1 cellular context compared by ENCODE assay signal in genomic region chr6:13710552-13711383, GRCh38.
TF ChIP-seq lines count a peak whose summit lies in the region.

No MANE protein-coding gene starts in this region.

TF ChIP-seq in K562, 482 proteins besides CTCF, POLR2A, EP300 and RAD21 (continued from another document and continues in another):
- TF ChIP-seq, protein P1, sequence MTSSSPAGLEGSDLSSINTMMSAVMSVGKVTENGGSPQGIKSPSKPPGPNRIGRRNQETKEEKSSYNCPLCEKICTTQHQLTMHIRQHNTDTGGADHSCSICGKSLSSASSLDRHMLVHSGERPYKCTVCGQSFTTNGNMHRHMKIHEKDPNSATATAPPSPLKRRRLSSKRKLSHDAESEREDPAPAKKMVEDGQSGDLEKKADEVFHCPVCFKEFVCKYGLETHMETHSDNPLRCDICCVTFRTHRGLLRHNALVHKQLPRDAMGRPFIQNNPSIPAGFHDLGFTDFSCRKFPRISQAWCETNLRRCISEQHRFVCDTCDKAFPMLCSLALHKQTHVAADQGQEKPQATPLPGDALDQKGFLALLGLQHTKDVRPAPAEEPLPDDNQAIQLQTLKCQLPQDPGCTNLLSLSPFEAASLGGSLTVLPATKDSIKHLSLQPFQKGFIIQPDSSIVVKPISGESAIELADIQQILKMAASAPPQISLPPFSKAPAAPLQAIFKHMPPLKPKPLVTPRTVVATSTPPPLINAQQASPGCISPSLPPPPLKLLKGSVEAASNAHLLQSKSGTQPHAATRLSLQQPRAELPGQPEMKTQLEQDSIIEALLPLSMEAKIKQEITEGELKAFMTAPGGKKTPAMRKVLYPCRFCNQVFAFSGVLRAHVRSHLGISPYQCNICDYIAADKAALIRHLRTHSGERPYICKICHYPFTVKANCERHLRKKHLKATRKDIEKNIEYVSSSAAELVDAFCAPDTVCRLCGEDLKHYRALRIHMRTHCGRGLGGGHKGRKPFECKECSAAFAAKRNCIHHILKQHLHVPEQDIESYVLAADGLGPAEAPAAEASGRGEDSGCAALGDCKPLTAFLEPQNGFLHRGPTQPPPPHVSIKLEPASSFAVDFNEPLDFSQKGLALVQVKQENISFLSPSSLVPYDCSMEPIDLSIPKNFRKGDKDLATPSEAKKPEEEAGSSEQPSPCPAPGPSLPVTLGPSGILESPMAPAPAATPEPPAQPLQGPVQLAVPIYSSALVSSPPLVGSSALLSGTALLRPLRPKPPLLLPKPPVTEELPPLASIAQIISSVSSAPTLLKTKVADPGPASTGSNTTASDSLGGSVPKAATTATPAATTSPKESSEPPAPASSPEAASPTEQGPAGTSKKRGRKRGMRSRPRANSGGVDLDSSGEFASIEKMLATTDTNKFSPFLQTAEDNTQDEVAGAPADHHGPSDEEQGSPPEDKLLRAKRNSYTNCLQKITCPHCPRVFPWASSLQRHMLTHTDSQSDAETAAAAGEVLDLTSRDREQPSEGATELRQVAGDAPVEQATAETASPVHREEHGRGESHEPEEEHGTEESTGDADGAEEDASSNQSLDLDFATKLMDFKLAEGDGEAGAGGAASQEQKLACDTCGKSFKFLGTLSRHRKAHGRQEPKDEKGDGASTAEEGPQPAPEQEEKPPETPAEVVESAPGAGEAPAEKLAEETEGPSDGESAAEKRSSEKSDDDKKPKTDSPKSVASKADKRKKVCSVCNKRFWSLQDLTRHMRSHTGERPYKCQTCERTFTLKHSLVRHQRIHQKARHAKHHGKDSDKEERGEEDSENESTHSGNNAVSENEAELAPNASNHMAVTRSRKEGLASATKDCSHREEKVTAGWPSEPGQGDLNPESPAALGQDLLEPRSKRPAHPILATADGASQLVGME (CRISPR knock-in tag; IDR thresholded peaks at IDR 0.05): no peak
- TF ChIP-seq ZFPM2 (CRISPR knock-in tag; IDR thresholded peaks at IDR 0.05) (no peak), ZNF639 (CRISPR knock-in tag; conservative IDR thresholded peaks at IDR 0.05 in 1 of 2, IDR thresholded peaks at IDR 0.05 in 1 of 2) (no peak), GATAD2A (IDR thresholded peaks at IDR 0.05) (0 out of 2 replicates have a peak, but pooled peaks have one; percentile 62), SMARCA5 (IDR thresholded peaks at IDR 0.05) (no peak), EWSR1 (IDR thresholded peaks at IDR 0.05; ENCODE audit: borderline replicate concordance, low read depth, partially characterized antibody) (no peak), RBBP5 (IDR thresholded peaks at IDR 0.05; ENCODE audit: borderline replicate concordance, insufficient read depth, low read length, poor library complexity, severe bottlenecking) (peak; percentile 85), NCOA6 (IDR thresholded peaks at IDR 0.05) (0 out of 2 replicates have a peak, but pooled peaks have one; percentile 16), ZNF3 (CRISPR knock-in tag; IDR thresholded peaks at IDR 0.05) (no peak), POLR2G (IDR thresholded peaks at IDR 0.05; ENCODE audit: low read depth, low read length) (peak; percentile 7), AFF4 (CRISPR knock-in tag; IDR thresholded peaks at IDR 0.05) (peak; percentile 78; the same call in 1 of the 2 replicates), BRD9 (IDR thresholded peaks at IDR 0.05; ENCODE audit: low read depth, partially characterized antibody) (peak; percentile 47), YY1 (IDR thresholded peaks at IDR 0.05; ENCODE audit: borderline replicate concordance in 1 of 3, control insufficient read depth in 1 of 3, extremely low read depth in 1 of 3, insufficient read depth in 3 of 3, insufficient read length in 1 of 3, insufficient replicate concordance in 2 of 3, low read depth in 1 of 3, low read length in 2 of 3) (peak in 1 of 3 experiments; percentile 26), FOXA1 (IDR thresholded peaks at IDR 0.05; ENCODE audit: borderline replicate concordance) (no peak), MAFF (IDR thresholded peaks at IDR 0.05; ENCODE audit: low read length) (peak; percentile 14; the same call in 1 of the 2 replicates), CC2D1A (IDR thresholded peaks at IDR 0.05) (peak; percentile 10; the same call in 1 of the 2 replicates), CGGBP1 (CRISPR knock-in tag; IDR thresholded peaks at IDR 0.05) (no peak), MAX (CRISPR knock-in tag; IDR thresholded peaks at IDR 0.05) (peak; percentile 30; the same call in 1 of the 2 replicates), ZNF57 (CRISPR knock-in tag; IDR thresholded peaks at IDR 0.05) (no peak), NR3C1 (CRISPR knock-in tag; IDR thresholded peaks at IDR 0.05) (no peak), ZBTB17 (CRISPR knock-in tag; IDR thresholded peaks at IDR 0.05) (peak; percentile 89), NBN (IDR thresholded peaks at IDR 0.05; ENCODE audit: low read depth) (no peak), PTRF (tag; IDR thresholded peaks at IDR 0.05) (no peak), ZBTB7A (IDR thresholded peaks at IDR 0.05; ENCODE audit: borderline replicate concordance, control insufficient read depth, low read depth, low read length) (peak; percentile 98), STAT6 (CRISPR knock-in tag; IDR thresholded peaks at IDR 0.05) (no peak), NR2C2 (CRISPR knock-in tag; IDR thresholded peaks at IDR 0.05) (peak; percentile 41; the same call in 1 of the 2 replicates), NR2C2 (tag; IDR thresholded peaks at IDR 0.05) (peak; percentile 43; the same call in 1 of the 2 replicates), MEIS2 (IDR thresholded peaks at IDR 0.05; ENCODE audit: partially characterized antibody) (peak; percentile 29), ZNF316 (IDR thresholded peaks at IDR 0.05) (peak; percentile 46; the same call in 1 of the 2 replicates), TAF1 (IDR thresholded peaks at IDR 0.05; ENCODE audit: control insufficient read depth, extremely low read depth, insufficient read depth, low read length, severe bottlenecking) (no peak), ZNF583 (CRISPR knock-in tag; IDR thresholded peaks at IDR 0.05) (no peak), FIP1L1 (IDR thresholded peaks at IDR 0.05; ENCODE audit: low read depth, low read length, poor library complexity, severe bottlenecking) (peak; percentile 58), SRSF1 (IDR thresholded peaks at IDR 0.05; ENCODE audit: low read depth, low read length) (no peak), NFIX (CRISPR knock-in tag; IDR thresholded peaks at IDR 0.05; ENCODE audit: low read depth) (no peak), SIN3B (IDR thresholded peaks at IDR 0.05; ENCODE audit: low read depth) (no peak), ZBTB43 (CRISPR knock-in tag; IDR thresholded peaks at IDR 0.05) (no peak), MYNN (IDR thresholded peaks at IDR 0.05) (0 out of 2 replicates have a peak, but pooled peaks have one; percentile 45), MYNN (CRISPR knock-in tag; IDR thresholded peaks at IDR 0.05) (no peak), NR4A1 (CRISPR knock-in tag; IDR thresholded peaks at IDR 0.05) (no peak), NR4A1 (tag; IDR thresholded peaks at IDR 0.05) (no peak), ZEB2 (IDR thresholded peaks at IDR 0.05) (peak; percentile 73), TOE1 (IDR thresholded peaks at IDR 0.05; ENCODE audit: borderline replicate concordance) (no peak), TOE1 (CRISPR knock-in tag; IDR thresholded peaks at IDR 0.05; ENCODE audit: borderline replicate concordance, low read depth) (0 out of 2 replicates have a peak, but pooled peaks have one; percentile 45), ZNF445 (CRISPR knock-in tag; IDR thresholded peaks at IDR 0.05; ENCODE audit: low read depth) (no peak), JUN (IDR thresholded peaks at IDR 0.05; ENCODE audit: borderline replicate concordance, low read depth, low read length) (no peak), JUN (CRISPR knock-in tag; IDR thresholded peaks at IDR 0.05; ENCODE audit: borderline replicate concordance) (no peak), FUS (optimal IDR thresholded peaks at IDR 0.05; ENCODE audit: low read depth, low read length) (no peak), ZNF431 (CRISPR knock-in tag; IDR thresholded peaks at IDR 0.05) (peak; percentile 21; the same call in 1 of the 2 replicates), ZFX (CRISPR knock-in tag; IDR thresholded peaks at IDR 0.05) (peak; percentile 80), MEF2A (IDR thresholded peaks at IDR 0.05; ENCODE audit: control insufficient read depth, low read depth, low read length) (no peak), SMAD4 (CRISPR knock-in tag; conservative IDR thresholded peaks at IDR 0.05) (peak; percentile 49)
- TF ChIP-seq, protein P2, sequence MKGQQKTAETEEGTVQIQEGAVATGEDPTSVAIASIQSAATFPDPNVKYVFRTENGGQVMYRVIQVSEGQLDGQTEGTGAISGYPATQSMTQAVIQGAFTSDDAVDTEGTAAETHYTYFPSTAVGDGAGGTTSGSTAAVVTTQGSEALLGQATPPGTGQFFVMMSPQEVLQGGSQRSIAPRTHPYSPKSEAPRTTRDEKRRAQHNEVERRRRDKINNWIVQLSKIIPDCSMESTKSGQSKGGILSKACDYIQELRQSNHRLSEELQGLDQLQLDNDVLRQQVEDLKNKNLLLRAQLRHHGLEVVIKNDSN (CRISPR knock-in tag; IDR thresholded peaks at IDR 0.05): no peak
- TF ChIP-seq, protein P3, sequence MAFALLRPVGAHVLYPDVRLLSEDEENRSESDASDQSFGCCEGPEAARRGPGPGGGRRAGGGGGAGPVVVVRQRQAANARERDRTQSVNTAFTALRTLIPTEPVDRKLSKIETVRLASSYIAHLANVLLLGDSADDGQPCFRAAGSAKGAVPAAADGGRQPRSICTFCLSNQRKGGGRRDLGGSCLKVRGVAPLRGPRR (CRISPR knock-in tag; IDR thresholded peaks at IDR 0.05): no peak
